In genomic region chr7:24604640-24605039, GRCh38 we compare ENCODE assay signal across 22 cellular contexts.
"Had no signal": no experiment of that assay in that cellular context is flagged by ENCODE, and none has a peak within 500 bp of the region (broad histone marks: within the 10 kb centered on the region; RNA-seq: fewer than 3 reads in every experiment).

No MANE protein-coding gene starts in this region.

- DNase-seq: activated CD4-positive, alpha-beta memory T cell treated with anti-CD3 and anti-CD28 coated beads, Interleukin-2, amount 10 ng/mL, durations not matched to agents 7 days and 5 days; activated CD4-positive, alpha-beta T cell treated with anti-CD3 and anti-CD28 coated beads for 48 hours; activated effector memory CD4-positive, alpha-beta T cell treated with Interleukin-2 at 50 U/mL for 16 hours; activated naive CD4-positive, alpha-beta T cell treated with anti-CD3 and anti-CD28 coated beads for 36 hours; activated naive CD8-positive, alpha-beta T cell treated with anti-CD3 and anti-CD28 coated beads, Interleukin-2, amount 10 ng/mL, durations not matched to agents 7 days and 5 days; activated T-cell treated with anti-CD3 and anti-CD28 coated beads, Interleukin-2, amount 50 U/mL, for 72 hours; amniotic stem cell; effector memory CD8-positive, alpha-beta T cell; esophagus squamous epithelium; gastrocnemius medialis; heart left ventricle; immature natural killer cell; left ventricle myocardium superior; mammary epithelial cell; midbrain; pancreas; right cardiac atrium; stimulated activated CD4-positive, alpha-beta T cell treated with anti-CD3 and anti-CD28 coated beads, Interleukin-4, amount 100 ng/mL, for 24 hours; stimulated activated naive CD8-positive, alpha-beta T cell treated with anti-CD3 and anti-CD28 coated beads, Interleukin-15, amount 100 ng/mL, for 72 hours; tibial artery had no signal

- H3K36me3 ChIP-seq: breast epithelium, esophagus squamous epithelium, gastrocnemius medialis, heart left ventricle, pancreas, tibial artery had no signal

- H3K4me3 ChIP-seq: breast epithelium, esophagus squamous epithelium, gastrocnemius medialis, heart left ventricle, pancreas, tibial artery had no signal

- ATAC-seq: activated T-cell treated with anti-CD3 and anti-CD28 coated beads, Interleukin-2, amount 50 U/mL, for 72 hours; effector memory CD8-positive, alpha-beta T cell; gastrocnemius medialis; heart left ventricle; left ventricle myocardium superior; natural killer cell treated with Interleukin-12 subunit alpha and Interleukin-12 subunit beta and Interleukin-15 and Interleukin-18, amount 100 ng/mL, for 72 hours; pancreas; right cardiac atrium; stimulated activated naive CD8-positive, alpha-beta T cell treated with anti-CD3 and anti-CD28 coated beads, Interleukin-15, amount 100 ng/mL, for 72 hours had no signal

- H3K27me3 ChIP-seq: breast epithelium, esophagus squamous epithelium, gastrocnemius medialis, heart left ventricle, pancreas, tibial artery had no signal

- H3K9me3 ChIP-seq: breast epithelium, esophagus squamous epithelium, gastrocnemius medialis, heart left ventricle, pancreas, tibial artery had no signal

- H3K27ac ChIP-seq: breast epithelium, esophagus squamous epithelium, gastrocnemius medialis, heart left ventricle, pancreas, tibial artery had no signal

- H3K4me1 ChIP-seq: breast epithelium, esophagus squamous epithelium, heart left ventricle, tibial artery had no signal
